In genomic region chr19:43560687-43561086, GRCh38 we compare ENCODE assay signal across 10 cellular contexts. TPM values are rescaled to one million over a fixed set of nuclear protein-coding genes. Genes with fewer than 3 reads are reported as not detected.
A peak's percentile ranks its signal among the peaks of the same experiment; 100 is the strongest.
DNase-seq lines count a peak whose midpoint lies in the region; ATAC-seq, FAIRE-seq and TF ChIP-seq lines count a peak whose summit lies in the region.
"Had no signal": no experiment of that assay in that cellular context is flagged by ENCODE, and none has a peak within 500 bp of the region (broad histone marks: within the 10 kb centered on the region; RNA-seq: fewer than 3 reads in every experiment).

No MANE protein-coding gene starts in this region.

- H3K4me1 Mint-ChIP-seq in activated T-cell treated with anti-CD3 and anti-CD28 coated beads, Interleukin-2, amount 50 U/mL, for 72 hours (ENCODE audit: low read depth): peaks cover 52% of the 10 kb centered on the region
- no peaks in the 10 kb centered on the region for H3K4me1 Mint-ChIP-seq in endodermal cell
- peaks cover 57% of the 10 kb centered on the region for H3K4me1 Mint-ChIP-seq in stimulated activated memory B cell treated with anti-CD40 and anti-IgM and Interleukin-4, amounts not matched to agents 10 μg/mL and 1 μg/mL and 100 μg/mL, for 72 hours

- no peaks in the 10 kb centered on the region for H3K27me3 Mint-ChIP-seq in activated T-cell treated with anti-CD3 and anti-CD28 coated beads, Interleukin-2, amount 50 U/mL, for 72 hours (ENCODE audit: low read depth)
- H3K27me3 Mint-ChIP-seq in endodermal cell (ENCODE audit: insufficient read depth): no peaks in the 10 kb centered on the region
- H3K27me3 Mint-ChIP-seq in stimulated activated memory B cell treated with anti-CD40 and anti-IgM and Interleukin-4, amounts not matched to agents 10 μg/mL and 1 μg/mL and 100 μg/mL, for 72 hours: no peaks in the 10 kb centered on the region

- WGBS in endodermal cell (ENCODE audit: insufficient coverage in 1 of 2, insufficient read length in 1 of 2), 2 experiments: 88 to 92% methylated on average over 5 to 6 of the region's 6 CpGs

- no peak overlapping the region for H3K27ac ChIP-seq in endodermal cell (ENCODE audit: low read depth, low read length)
- no peak overlapping the region for H3K27ac ChIP-seq in gastrocnemius medialis
- H3K27ac ChIP-seq: C4-2B had no signal

- H3K27me3 ChIP-seq in endodermal cell (ENCODE audit: control insufficient read depth, insufficient read depth, low read length, poor library complexity, severe bottlenecking) (no peaks in the 10 kb centered on the region), gastrocnemius medialis (no peaks in the 10 kb centered on the region)

- DNase-seq in activated T-cell treated with anti-CD3 and anti-CD28 coated beads, Interleukin-2, amount 50 U/mL, for 1 hour: peak; percentile 31
- DNase-seq in activated T-cell treated with anti-CD3 and anti-CD28 coated beads, Interleukin-2, amount 50 U/mL, for 72 hours: no peak
- DNase-seq in RKO (ENCODE audit: low spot score): peak; percentile 54
- DNase-seq in endodermal cell: peak; percentile 53
- no peak for DNase-seq in gastrocnemius medialis
- DNase-seq in D721Med (ENCODE audit: insufficient read length, low spot score): no peak
- DNase-seq: OCI-M1 had no signal

- no peak overlapping the region for H3K4me3 Mint-ChIP-seq in activated T-cell treated with anti-CD3 and anti-CD28 coated beads, Interleukin-2, amount 50 U/mL, for 72 hours
- H3K4me3 Mint-ChIP-seq in endodermal cell: no peak overlapping the region
- no peak overlapping the region for H3K4me3 Mint-ChIP-seq in stimulated activated memory B cell treated with anti-CD40 and anti-IgM and Interleukin-4, amounts not matched to agents 10 μg/mL and 1 μg/mL and 100 μg/mL, for 72 hours

- H3K36me3 ChIP-seq in endodermal cell (ENCODE audit: control insufficient read depth, insufficient read depth, low read length): peaks cover 15% of the 10 kb centered on the region
- peaks cover 0 to 22% of the 10 kb centered on the region in 2 donors for H3K36me3 ChIP-seq in gastrocnemius medialis

- no peak overlapping the region for H3K9ac ChIP-seq in endodermal cell (ENCODE audit: extremely low read depth, low read length, poor library complexity, severe bottlenecking)

- no peak for TF ChIP-seq POLR2A in gastrocnemius medialis (IDR thresholded peaks at IDR 0.05)

- intact Hi-C loops in gastrocnemius medialis (cut with DNase I; ENCODE audit: low total_unique reads): no loop called here

- H3K9me3 ChIP-seq in endodermal cell (ENCODE audit: control insufficient read depth, low read length): no peaks in the 10 kb centered on the region
- no peaks in the 10 kb centered on the region for H3K9me3 ChIP-seq in gastrocnemius medialis

- H3K36me3 Mint-ChIP-seq in activated T-cell treated with anti-CD3 and anti-CD28 coated beads, Interleukin-2, amount 50 U/mL, for 72 hours (ENCODE audit: insufficient read depth in 2 of 2): peaks cover 11 to 19% of the 10 kb centered on the region in 2 donors
- H3K36me3 Mint-ChIP-seq in endodermal cell (ENCODE audit: low read depth): peaks cover 43% of the 10 kb centered on the region
- H3K36me3 Mint-ChIP-seq in stimulated activated memory B cell treated with anti-CD40 and anti-IgM and Interleukin-4, amounts not matched to agents 10 μg/mL and 1 μg/mL and 100 μg/mL, for 72 hours: peaks cover 41% of the 10 kb centered on the region

- no peak for FAIRE-seq in D721Med (lab: Jason Lieb, UNC)

- H3K27ac Mint-ChIP-seq in activated T-cell treated with anti-CD3 and anti-CD28 coated beads, Interleukin-2, amount 50 U/mL, for 72 hours: no peak overlapping the region
- H3K27ac Mint-ChIP-seq in endodermal cell: peak overlapping the region; percentile 37
- peak overlapping the region; percentile 82 for H3K27ac Mint-ChIP-seq in stimulated activated memory B cell treated with anti-CD40 and anti-IgM and Interleukin-4, amounts not matched to agents 10 μg/mL and 1 μg/mL and 100 μg/mL, for 72 hours

- H3K4me3 ChIP-seq in endodermal cell (ENCODE audit: low read length): no peak overlapping the region
- no peak overlapping the region for H3K4me3 ChIP-seq in gastrocnemius medialis

- in situ Hi-C loops in gastrocnemius medialis (cut with MboI; ENCODE audit: low sequenced_read_pairs in 4 of 4): no loop called here

- peak; percentile 41 for TF ChIP-seq CTCF in endodermal cell (conservative IDR thresholded peaks at IDR 0.05)
- no peak for TF ChIP-seq CTCF in gastrocnemius medialis (IDR thresholded peaks at IDR 0.05 in 4 of 5, conservative IDR thresholded peaks at IDR 0.05 in 1 of 5)
- TF ChIP-seq CTCF in D721Med (IDR thresholded peaks at IDR 0.05; ENCODE audit: insufficient read depth, missing control alignments): no peak

- peaks cover 0 to 2% of the 10 kb centered on the region in 2 donors for H3K9me3 Mint-ChIP-seq in activated T-cell treated with anti-CD3 and anti-CD28 coated beads, Interleukin-2, amount 50 U/mL, for 72 hours
- no peaks in the 10 kb centered on the region for H3K9me3 Mint-ChIP-seq in endodermal cell
- H3K9me3 Mint-ChIP-seq in stimulated activated memory B cell treated with anti-CD40 and anti-IgM and Interleukin-4, amounts not matched to agents 10 μg/mL and 1 μg/mL and 100 μg/mL, for 72 hours: no peaks in the 10 kb centered on the region

- H3K4me1 ChIP-seq in endodermal cell (ENCODE audit: control insufficient read depth, insufficient read depth, low read length): no peaks in the 10 kb centered on the region
- peaks cover 6 to 12% of the 10 kb centered on the region in 2 donors for H3K4me1 ChIP-seq in gastrocnemius medialis

- no peak for ATAC-seq in activated T-cell treated with anti-CD3 and anti-CD28 coated beads, Interleukin-2, amount 50 U/mL, for 72 hours (replicated peaks in 1 of 2)
- no peak for ATAC-seq in stimulated activated memory B cell treated with anti-CD40 and anti-IgM and Interleukin-4, amounts not matched to agents 10 μg/mL and 1 μg/mL and 100 μg/mL, for 72 hours
- ATAC-seq in gastrocnemius medialis (no peak), HG03097 (IDR thresholded peaks at IDR 0.05; ENCODE audit: low FRiP score, unreplicated experiment) (no peak)

RNA-seq across cellular contexts. Expression of gene XRCC1, which starts 14.6 kb away (rescaled TPM):
- 10 to 100 TPM; 58.4 to 66.7 TPM for total RNA-seq in activated T-cell treated with anti-CD3 and anti-CD28 coated beads, Interleukin-2, amount 50 U/mL, for 72 hours
- total RNA-seq in endodermal cell: 10 to 100 TPM; 48.8 to 52.1 TPM
- polyA plus RNA-seq in endodermal cell (2013, experiment 1 of 2): 73.8 TPM
- polyA plus RNA-seq in endodermal cell (2013, experiment 2 of 2): 61.7 TPM
- 10 to 100 TPM in 3 of 4 donors, 1 to 10 TPM in 1; 9.3 to 20.3 (median 16.7) TPM for total RNA-seq in gastrocnemius medialis

RNA-seq across cellular contexts. Expression of gene PINLYP, which starts 14.9 kb away (rescaled TPM):
- 10 to 100 TPM in 1 of 2 donors, 1 to 10 TPM in 1; 8.9 to 18.1 TPM for total RNA-seq in activated T-cell treated with anti-CD3 and anti-CD28 coated beads, Interleukin-2, amount 50 U/mL, for 72 hours
- 10 to 100 TPM in 1 of 2 donors, 1 to 10 TPM in 1; 7.7 to 12.2 TPM for total RNA-seq in endodermal cell
- 5.5 TPM for polyA plus RNA-seq in endodermal cell (2013, experiment 1 of 2)
- polyA plus RNA-seq in endodermal cell (2013, experiment 2 of 2): 2.1 TPM
- 1 to 10 TPM in 1 of 4 donors, not detected in 3; 1.2 TPM for total RNA-seq in gastrocnemius medialis

RNA-seq across cellular contexts. Expression of gene ZNF575, which starts 27.7 kb away (rescaled TPM):
- total RNA-seq in activated T-cell treated with anti-CD3 and anti-CD28 coated beads, Interleukin-2, amount 50 U/mL, for 72 hours: 1 to 10 TPM; 3.2 to 4.3 TPM
- total RNA-seq in endodermal cell: under 1 TPM; 0.22 TPM
- polyA plus RNA-seq in endodermal cell (2013, experiment 1 of 2): 1.2 TPM
- polyA plus RNA-seq in endodermal cell (2013, experiment 2 of 2): 1.5 TPM
- total RNA-seq in gastrocnemius medialis: not detected

RNA-seq across cellular contexts. Expression of gene ETHE1, which starts 33.7 kb away (rescaled TPM):
- total RNA-seq in activated T-cell treated with anti-CD3 and anti-CD28 coated beads, Interleukin-2, amount 50 U/mL, for 72 hours: 100 to 1,000 TPM; 101 to 125 TPM
- total RNA-seq in endodermal cell (10 to 100 TPM; 13.0 to 15.2 TPM), gastrocnemius medialis (10 to 100 TPM; 18.6 to 34.8 (median 29.2) TPM)
- 21.1 TPM for polyA plus RNA-seq in endodermal cell (2013, experiment 1 of 2)
- polyA plus RNA-seq in endodermal cell (2013, experiment 2 of 2): 17.8 TPM

RNA-seq across cellular contexts. Expression of gene IRGQ, which starts 35.2 kb away (rescaled TPM):
- total RNA-seq in activated T-cell treated with anti-CD3 and anti-CD28 coated beads, Interleukin-2, amount 50 U/mL, for 72 hours: 10 to 100 TPM; 13.6 to 16.6 TPM
- 10 to 100 TPM; 39.7 to 46.0 TPM for total RNA-seq in endodermal cell
- polyA plus RNA-seq in endodermal cell (2013, experiment 1 of 2): 10.9 TPM
- polyA plus RNA-seq in endodermal cell (2013, experiment 2 of 2): 11.6 TPM
- 10 to 100 TPM; 20.2 to 25.8 (median 23.6) TPM for total RNA-seq in gastrocnemius medialis

Comparison
In these comparisons a context has a peak if more than half of its experiments do, and no peak if none do; other contexts are left out.
1. DNase-seq: peak in activated T-cell treated with anti-CD3 and anti-CD28 coated beads, Interleukin-2, amount 50 U/mL, for 1 hour (single experiment), RKO (single experiment) and endodermal cell (single experiment); none in activated T-cell treated with anti-CD3 and anti-CD28 coated beads, Interleukin-2, amount 50 U/mL, for 72 hours (0 of 2), gastrocnemius medialis (0 of 2) and D721Med (single experiment).